16 cellular contexts compared by ENCODE assay signal in the genomic region with DNA sequence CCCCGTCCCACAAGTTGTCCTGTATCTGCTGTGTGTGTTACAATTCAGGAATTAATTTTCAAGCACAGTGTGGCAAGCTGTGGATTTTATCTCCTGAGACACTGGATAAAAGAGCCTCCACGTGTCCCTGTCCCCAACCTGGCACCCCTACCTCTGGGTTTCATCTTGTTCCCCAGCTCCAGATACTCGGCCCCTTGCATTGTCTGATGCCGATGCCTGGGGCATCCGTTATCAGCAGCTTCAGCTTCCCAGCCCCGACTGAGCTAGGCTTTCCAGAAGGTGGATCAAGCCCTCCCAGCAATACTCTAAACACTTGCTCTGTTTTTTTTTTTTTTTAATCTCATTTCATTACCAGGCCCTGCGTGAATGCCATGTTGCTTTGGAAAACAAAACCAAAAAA.
"Had no signal": no experiment of that assay in that cellular context is flagged by ENCODE, and none has a peak within 500 bp of the region (broad histone marks: within the 10 kb centered on the region; RNA-seq: fewer than 3 reads in every experiment).

No MANE protein-coding gene starts in this region.

- H3K27me3 ChIP-seq: heart right ventricle, neutrophil, spleen, stomach, transverse colon had no signal

- H3K4me3 Mint-ChIP-seq: stimulated activated naive B cell treated with anti-CD40 and anti-IgM and Interleukin-4, amounts not matched to agents 10 μg/mL and 1 μg/mL and 100 μg/mL, for 72 hours had no signal

- DNase-seq: heart right ventricle; hypothalamus; kidney glomerular epithelial cell; naive thymus-derived CD4-positive, alpha-beta T cell; psoas muscle; spleen; stimulated activated CD4-positive, alpha-beta T cell treated with anti-CD3 and anti-CD28 coated beads, Interleukin-15, amount 100 ng/mL, for 24 hours; stimulated activated CD4-positive, alpha-beta T cell treated with anti-CD3 and anti-CD28 coated beads, Interleukin-1b, Interleukin-23, amount 100 ng/mL, for 48 hours; stimulated activated CD4-positive, alpha-beta T cell treated with anti-CD3 and anti-CD28 coated beads, Interleukin-4, amount 100 ng/mL, for 24 hours; stimulated activated naive B cell treated with anti-CD40 and anti-IgM and Interleukin-4, amounts not matched to agents 10 μg/mL and 1 μg/mL and 100 μg/mL, for 72 hours; stomach; substantia nigra; transverse colon had no signal

- H3K27ac Mint-ChIP-seq: stimulated activated naive B cell treated with anti-CD40 and anti-IgM and Interleukin-4, amounts not matched to agents 10 μg/mL and 1 μg/mL and 100 μg/mL, for 72 hours had no signal

- H3K4me3 ChIP-seq: heart right ventricle, psoas muscle, spleen, stomach, thoracic aorta, transverse colon had no signal

- H3K27ac ChIP-seq: neutrophil, psoas muscle, spleen, stomach, thoracic aorta, transverse colon had no signal

- H3K9me3 ChIP-seq: heart right ventricle, neutrophil, psoas muscle, spleen, stomach, thoracic aorta, transverse colon had no signal

- H3K9me3 Mint-ChIP-seq: stimulated activated naive B cell treated with anti-CD40 and anti-IgM and Interleukin-4, amounts not matched to agents 10 μg/mL and 1 μg/mL and 100 μg/mL, for 72 hours had no signal

- ATAC-seq: heart right ventricle; naive thymus-derived CD4-positive, alpha-beta T cell; psoas muscle; sciatic nerve; stimulated activated naive B cell treated with anti-CD40 and anti-IgM and Interleukin-4, amounts not matched to agents 10 μg/mL and 1 μg/mL and 100 μg/mL, for 72 hours had no signal

- H3K36me3 Mint-ChIP-seq: naive thymus-derived CD4-positive, alpha-beta T cell; stimulated activated naive B cell treated with anti-CD40 and anti-IgM and Interleukin-4, amounts not matched to agents 10 μg/mL and 1 μg/mL and 100 μg/mL, for 72 hours had no signal

- H3K36me3 ChIP-seq: neutrophil, spleen had no signal
